ENCODE assay signal across 13 cellular contexts in the genomic region with DNA sequence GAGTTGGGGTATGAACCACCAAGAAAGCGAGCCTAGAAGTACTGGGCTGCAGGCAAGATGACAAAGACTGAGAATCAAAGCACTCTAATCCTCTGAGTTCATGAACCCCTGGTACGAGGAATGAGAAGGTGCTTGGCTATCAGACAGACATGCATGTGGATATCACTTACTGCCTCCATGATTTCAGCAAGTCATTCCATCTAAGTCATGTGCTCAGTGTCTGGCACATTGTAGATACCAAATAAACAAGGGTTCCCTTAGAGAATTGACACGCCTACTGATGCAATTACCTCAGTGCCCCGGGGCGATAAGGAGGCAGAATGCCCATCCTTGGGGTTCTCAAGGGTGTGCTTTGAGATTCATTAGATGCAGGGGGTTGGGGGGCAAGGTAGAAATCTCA.
DNase-seq lines count a peak whose midpoint lies in the region; ATAC-seq, FAIRE-seq and TF ChIP-seq lines count a peak whose summit lies in the region.
"Had no signal": no experiment of that assay in that cellular context is flagged by ENCODE, and none has a peak within 500 bp of the region (broad histone marks: within the 10 kb centered on the region; RNA-seq: fewer than 3 reads in every experiment).

No MANE protein-coding gene starts in this region.

- intact Hi-C loops in GM12878 (cut with micrococcal nuclease; ENCODE audit: unreplicated experiment) (no loop called here), lower lobe of right lung (cut with DNase I) (no loop called here)

- no peaks in the 10 kb centered on the region for H4K20me1 ChIP-seq in GM12878 (ENCODE audit: control insufficient read depth, insufficient read depth)

- ATAC-seq in A549 (peak; percentile 78 to 88), HG02884 (IDR thresholded peaks at IDR 0.05; ENCODE audit: unreplicated experiment) (peak; percentile 57), GM12878 (no peak), lower lobe of right lung (peak; percentile 40 to 50)

- no peaks in the 10 kb centered on the region for H3K79me2 ChIP-seq in GM12878 (ENCODE audit: control insufficient read depth, insufficient read depth, low read length)

- WGBS in A549 (ENCODE audit: missing lambda C conversion rate), result 33% methylated on average over 5 of the region's 5 CpGs
- WGBS in GM12878 (ENCODE audit: insufficient coverage, insufficient replicate concordance, low lambda C conversion rate, missing lambda C conversion rate), result 28% methylated on average over 5 of the region's 5 CpGs

- TF ChIP-seq CTCF in A549 (IDR thresholded peaks at IDR 0.05) (no peak), GM12878 (IDR thresholded peaks at IDR 0.05 in 2 of 3, conservative IDR thresholded peaks at IDR 0.05 in 1 of 3; ENCODE audit: control insufficient read depth in 2 of 3, extremely low read depth in 1 of 3, insufficient read depth in 1 of 3, low read depth in 3 of 3, low read length in 3 of 3) (no peak), lower lobe of right lung (IDR thresholded peaks at IDR 0.05) (no peak)

- SMC1A ChIA-PET in GM12878 (lab: Charles Lee; ENCODE audit: uncharacterized antibody, unreplicated experiment), result no interaction called here

- BruUV-seq in GM12878 (replicated peaks; lab: Mats Ljungman, UMichigan), result no TSS peak

- DNase-seq in A549 (ENCODE audit: low read depth in 1 of 2, low spot score in 1 of 2), result peak; percentile 59 to 89
- DNase-seq in GM12878 (ENCODE audit: low read depth, low spot score), result no peak
- DNase-seq in lower lobe of right lung, result no peak
- no peak for DNase-seq in G401 (ENCODE audit: low spot score)
- DNase-seq in AG20443 (ENCODE audit: low spot score), result no peak
- no peak for DNase-seq in dermis blood vessel endothelial cell
- DNase-seq in activated naive CD4-positive, alpha-beta T cell (lab: John Stamatoyannopoulos, UW), result no peak
- DNase-seq: activated CD4-positive, CD25-positive, alpha-beta regulatory T cell; activated T-cell treated with anti-CD3 and anti-CD28 coated beads, Interleukin-2, amount 50 U/mL, for 24 hours; immature natural killer cell; NCI-H446 had no signal

- TF ChIP-seq EP300 in A549 (IDR thresholded peaks at IDR 0.05) (peak in 1 of 2 experiments; percentile 33; a peak in 2 of 5 replicates), GM12878 (IDR thresholded peaks at IDR 0.05; ENCODE audit: borderline replicate concordance in 1 of 2, control insufficient read depth in 1 of 2, low read depth in 2 of 2, low read length in 2 of 2) (no peak)

- TF ChIP-seq RAD21 in A549 (conservative IDR thresholded peaks at IDR 0.05 in 1 of 2, IDR thresholded peaks at IDR 0.05 in 1 of 2) (no peak), GM12878 (IDR thresholded peaks at IDR 0.05; ENCODE audit: insufficient read depth, low read depth, low read length) (no peak)

- TF ChIP-seq POLR2A in A549 (IDR thresholded peaks at IDR 0.05; ENCODE audit: low read length) (no peak), GM12878 (IDR thresholded peaks at IDR 0.05; ENCODE audit: low read depth, low read length) (no peak)

- RAD21 ChIA-PET in GM12878 (lab: Charles Lee; ENCODE audit: unreplicated experiment), result no interaction called here

- H3K36me3 ChIP-seq in GM12878 (ENCODE audit: control insufficient read depth in 2 of 2, insufficient read depth in 2 of 2, low read length in 1 of 2) (no peaks in the 10 kb centered on the region), lower lobe of right lung (no peaks in the 10 kb centered on the region)
- H3K36me3 ChIP-seq: vagina had no signal

- H3K4me2 ChIP-seq in A549, result peak overlapping the region; percentile 23
- no peak overlapping the region for H3K4me2 ChIP-seq in GM12878 (ENCODE audit: control insufficient read depth, insufficient read depth)

- no peaks in the 10 kb centered on the region; the same call in 2 of the 3 replicates for H3K9me3 ChIP-seq in A549
- H3K9me3 ChIP-seq in GM12878 (replicated peaks; ENCODE audit: control insufficient read depth, insufficient read depth, low read length), result peaks cover 5% of the 10 kb centered on the region
- no peaks in the 10 kb centered on the region for H3K9me3 ChIP-seq in lower lobe of right lung
- H3K9me3 ChIP-seq: vagina had no signal

- no peak overlapping the region for H3K4me3 ChIP-seq in A549
- H3K4me3 ChIP-seq in GM12878, result no peak overlapping the region
- H3K4me3 ChIP-seq in lower lobe of right lung, result no peak overlapping the region
- H3K4me3 ChIP-seq: vagina had no signal

- no peak overlapping the region for H2AFZ ChIP-seq in GM12878 (ENCODE audit: control insufficient read depth, low read depth, low read length)

- in situ Hi-C loops in GM12878 (cut with MboI) (no loop called here), G401 (cut with HindIII; ENCODE audit: low sequenced_read_pairs) (no loop called here)

- H3K9ac ChIP-seq in GM12878 (ENCODE audit: control insufficient read depth, insufficient read depth, low read length), result no peak overlapping the region

- H3K4me1 ChIP-seq in A549, result peaks cover 25% of the 10 kb centered on the region
- H3K4me1 ChIP-seq in GM12878 (ENCODE audit: control insufficient read depth, insufficient read depth, low read length), result no peaks in the 10 kb centered on the region
- no peaks in the 10 kb centered on the region for H3K4me1 ChIP-seq in lower lobe of right lung

- H3K27me3 ChIP-seq in GM12878 (replicated peaks in 1 of 2; ENCODE audit: control insufficient read depth in 2 of 2, insufficient read depth in 2 of 2, low read length in 1 of 2) (no peaks in the 10 kb centered on the region), lower lobe of right lung (ENCODE audit: low read depth) (no peaks in the 10 kb centered on the region)
- H3K27me3 ChIP-seq: vagina had no signal

- H3K27ac ChIP-seq in A549, result peak overlapping the region; percentile 67 to 79
- H3K27ac ChIP-seq in GM12878 (ENCODE audit: control insufficient read depth, insufficient read depth), result no peak overlapping the region
- no peak overlapping the region for H3K27ac ChIP-seq in lower lobe of right lung
- H3K27ac ChIP-seq: vagina had no signal

- FAIRE-seq in A549 (lab: Jason Lieb, UNC), result no peak
- no peak for FAIRE-seq in GM12878 (lab: Jason Lieb, UNC)

- CTCF ChIA-PET in A549 (lab: Yijun Ruan, JAX) (interaction anchor here (1.3 to 11.0 kb wide), 2 partner anchors 52 to 69 kb away, joined by 3 to 87 read pairs; no protein-coding TSS in a partner anchor), GM12878 (lab: Yijun Ruan, JAX) (interaction anchor here (1.0 kb wide), 1 partner anchor 165 kb away, joined by 3 read pairs; no protein-coding TSS in a partner anchor)

- POLR2A ChIA-PET in A549 (lab: Yijun Ruan, JAX) (no interaction called here), GM12878 (lab: Charles Lee) (no interaction called here)

TF ChIP-seq in A549, 52 proteins besides CTCF, POLR2A, EP300 and RAD21 (continues in another document):
- TF ChIP-seq KDM1A (IDR thresholded peaks at IDR 0.05; ENCODE audit: low read depth) (no peak), HOXA7 (CRISPR knock-in tag; IDR thresholded peaks at IDR 0.05) (no peak), NFE2L2 (conservative IDR thresholded peaks at IDR 0.05; ENCODE audit: low read length) (peak; percentile 65), MAFK (IDR thresholded peaks at IDR 0.05; ENCODE audit: partially characterized antibody) (peak; percentile 92), EHF (CRISPR knock-in tag; IDR thresholded peaks at IDR 0.05) (peak; percentile 46; the same call in 1 of the 2 replicates), CHD2 (IDR thresholded peaks at IDR 0.05; ENCODE audit: low read length, partially characterized antibody) (no peak), JUN (IDR thresholded peaks at IDR 0.05) (peak; percentile 19 to 32; a peak in 1 of 5 replicates)
- TF ChIP-seq, protein P1, sequence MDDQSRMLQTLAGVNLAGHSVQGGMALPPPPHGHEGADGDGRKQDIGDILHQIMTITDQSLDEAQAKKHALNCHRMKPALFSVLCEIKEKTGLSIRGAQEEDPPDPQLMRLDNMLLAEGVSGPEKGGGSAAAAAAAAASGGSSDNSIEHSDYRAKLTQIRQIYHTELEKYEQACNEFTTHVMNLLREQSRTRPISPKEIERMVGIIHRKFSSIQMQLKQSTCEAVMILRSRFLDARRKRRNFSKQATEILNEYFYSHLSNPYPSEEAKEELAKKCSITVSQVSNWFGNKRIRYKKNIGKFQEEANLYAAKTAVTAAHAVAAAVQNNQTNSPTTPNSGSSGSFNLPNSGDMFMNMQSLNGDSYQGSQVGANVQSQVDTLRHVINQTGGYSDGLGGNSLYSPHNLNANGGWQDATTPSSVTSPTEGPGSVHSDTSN (IDR thresholded peaks at IDR 0.05), result no peak
- TF ChIP-seq, protein P2, sequence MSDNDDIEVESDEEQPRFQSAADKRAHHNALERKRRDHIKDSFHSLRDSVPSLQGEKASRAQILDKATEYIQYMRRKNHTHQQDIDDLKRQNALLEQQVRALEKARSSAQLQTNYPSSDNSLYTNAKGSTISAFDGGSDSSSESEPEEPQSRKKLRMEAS (IDR thresholded peaks at IDR 0.05), result 0 out of 2 replicates have a peak, but pooled peaks have one; percentile 31

TF ChIP-seq in GM12878, 131 proteins besides CTCF, POLR2A, EP300 and RAD21:
- TF ChIP-seq RBBP5 (conservative IDR thresholded peaks at IDR 0.05) (no peak), GABPA (IDR thresholded peaks at IDR 0.05; ENCODE audit: low read depth) (no peak), SPI1 (IDR thresholded peaks at IDR 0.05; ENCODE audit: borderline replicate concordance, insufficient read depth, low read depth, low read length) (peak; percentile 57; the same call in 1 of the 2 replicates), DPF2 (IDR thresholded peaks at IDR 0.05) (no peak)

Comparison
In these comparisons a context has a peak if more than half of its experiments do, and no peak if none do; other contexts are left out.
1. DNase-seq: peak in A549 (2 of 2); none in GM12878 (single experiment), lower lobe of right lung (single experiment), G401 (single experiment), AG20443 (single experiment), dermis blood vessel endothelial cell (single experiment) and activated naive CD4-positive, alpha-beta T cell (0 of 4).
2. H3K27ac ChIP-seq: peak in A549 (2 of 2); none in GM12878 (single experiment) and lower lobe of right lung (single experiment).